1 cellular context compared by ENCODE assay signal in genomic region chr17:50059759-50060273, GRCh38.
TF ChIP-seq lines count a peak whose summit lies in the region.

No MANE protein-coding gene starts in this region.

TF ChIP-seq in H1, 55 proteins besides CTCF, POLR2A, EP300 and RAD21 (continued from another document):
- TF ChIP-seq TAF7 (optimal IDR thresholded peaks at IDR 0.05; ENCODE audit: borderline replicate concordance, low read depth, low read length) (no peak), SIRT6 (IDR thresholded peaks at IDR 0.05; ENCODE audit: low read length) (no peak), SIN3A (conservative IDR thresholded peaks at IDR 0.05 in 1 of 2, IDR thresholded peaks at IDR 0.05 in 1 of 2; ENCODE audit: low read depth in 1 of 2, low read length in 2 of 2) (no peak), POLR2AphosphoS5 (IDR thresholded peaks at IDR 0.05; ENCODE audit: low read depth, low read length) (no peak), GABPA (IDR thresholded peaks at IDR 0.05; ENCODE audit: borderline replicate concordance, insufficient read depth, low read length) (no peak), TAF1 (IDR thresholded peaks at IDR 0.05; ENCODE audit: low read depth, low read length) (no peak), CREB1 (IDR thresholded peaks at IDR 0.05) (no peak), NANOG (IDR thresholded peaks at IDR 0.05; ENCODE audit: insufficient read depth, low read depth, low read length, poor library complexity, severe bottlenecking) (no peak), BRCA1 (IDR thresholded peaks at IDR 0.05; ENCODE audit: low read depth, low read length) (no peak)
TF ChIP-seq in H1: peak in this region for 0.
